In genomic region chr6:3587660-3588059, GRCh38 we compare ENCODE assay signal across 26 cellular contexts.
"Had no signal": no experiment of that assay in that cellular context is flagged by ENCODE, and none has a peak within 500 bp of the region (broad histone marks: within the 10 kb centered on the region; RNA-seq: fewer than 3 reads in every experiment).

No MANE protein-coding gene starts in this region.

- ATAC-seq: stimulated activated effector memory CD8-positive, alpha-beta T cell treated with anti-CD3 and anti-CD28 coated beads, Interleukin-12 subunit alpha, Interleukin-12 subunit beta, amount 100 ng/mL, for 72 hours; stimulated activated memory B cell treated with anti-CD40 and anti-IgM and Interleukin-4, amounts not matched to agents 10 μg/mL and 1 μg/mL and 100 μg/mL, for 72 hours; stimulated activated naive B cell treated with anti-CD40 and anti-IgM and Interleukin-4, amounts not matched to agents 10 μg/mL and 1 μg/mL and 100 μg/mL, for 72 hours; stimulated activated naive CD8-positive, alpha-beta T cell treated with anti-CD3 and anti-CD28 coated beads, Interleukin-15, amount 100 ng/mL, for 72 hours; stimulated activated naive CD8-positive, alpha-beta T cell treated with anti-CD3 and anti-CD28 coated beads, Interleukin-15, Interleukin-2, amounts not matched to agents 100 U/mL and 50 U/mL, for 24 hours; upper lobe of right lung had no signal

- DNase-seq: stimulated activated CD4-positive, alpha-beta T cell treated with anti-CD3 and anti-CD28 coated beads, Interleukin-2, amount 100 ng/mL, for 48 hours; stimulated activated CD4-positive, alpha-beta T cell treated with anti-CD3 and anti-CD28 coated beads, Interleukin-4, amount 100 ng/mL, for 1 hour; stimulated activated CD4-positive, alpha-beta T cell treated with anti-CD3 and anti-CD28 coated beads, Interleukin-4, amount 100 ng/mL, for 24 hours; stimulated activated CD4-positive, alpha-beta T cell treated with anti-CD3 and anti-CD28 coated beads, Interleukin-4, amount 100 ng/mL, for 4 hours; stimulated activated CD8-positive, alpha-beta memory T cell treated with anti-CD3 and anti-CD28 coated beads, Interleukin-4, amount 100 ng/mL, for 48 hours; stimulated activated naive B cell treated with anti-CD40 and anti-IgM and Interleukin-4, amounts not matched to agents 10 μg/mL and 1 μg/mL and 100 μg/mL, for 72 hours; stimulated activated naive CD4-positive, alpha-beta T cell; stimulated activated naive CD4-positive, alpha-beta T cell treated with Interleukin-2 at 50 U/mL for 16 hours; stimulated activated naive CD8-positive, alpha-beta T cell treated with anti-CD3 and anti-CD28 coated beads, Interleukin-15, amount 100 ng/mL, for 72 hours; stimulated activated naive CD8-positive, alpha-beta T cell treated with anti-CD3 and anti-CD28 coated beads, Interleukin-15, Interleukin-2, amounts not matched to agents 100 U/mL and 50 U/mL, for 24 hours; stomach; substantia nigra; testis; thyroid gland; tibial artery; transverse colon; upper lobe of left lung; upper lobe of right lung; uterus had no signal

- FAIRE-seq: urothelium cell line had no signal

- H3K27me3 ChIP-seq: stomach, suprapubic skin, testis, thyroid gland, tibial artery, tibial nerve, transverse colon, upper lobe of left lung, upper lobe of right lung, uterus, vagina had no signal

- H3K4me3 ChIP-seq: stomach, suprapubic skin, testis, thoracic aorta, thyroid gland, tibial artery, tibial nerve, transverse colon, upper lobe of left lung, upper lobe of right lung, uterus, vagina had no signal

- H3K9me3 ChIP-seq: suprapubic skin, testis, thoracic aorta, thyroid gland, upper lobe of right lung, uterus had no signal

- H3K27ac ChIP-seq: stomach, suprapubic skin, testis, thoracic aorta, thyroid gland, tibial artery, tibial nerve, transverse colon, upper lobe of left lung, upper lobe of right lung, uterus, vagina had no signal

- H3K4me1 ChIP-seq: stomach, testis, thyroid gland, tibial artery, tibial nerve, upper lobe of right lung, uterus had no signal

- H3K36me3 ChIP-seq: stomach, suprapubic skin, thoracic aorta, thyroid gland, tibial artery, tibial nerve, transverse colon, upper lobe of left lung, upper lobe of right lung, uterus, vagina had no signal
